ENCODE assay signal across 8 cellular contexts in the genomic region with DNA sequence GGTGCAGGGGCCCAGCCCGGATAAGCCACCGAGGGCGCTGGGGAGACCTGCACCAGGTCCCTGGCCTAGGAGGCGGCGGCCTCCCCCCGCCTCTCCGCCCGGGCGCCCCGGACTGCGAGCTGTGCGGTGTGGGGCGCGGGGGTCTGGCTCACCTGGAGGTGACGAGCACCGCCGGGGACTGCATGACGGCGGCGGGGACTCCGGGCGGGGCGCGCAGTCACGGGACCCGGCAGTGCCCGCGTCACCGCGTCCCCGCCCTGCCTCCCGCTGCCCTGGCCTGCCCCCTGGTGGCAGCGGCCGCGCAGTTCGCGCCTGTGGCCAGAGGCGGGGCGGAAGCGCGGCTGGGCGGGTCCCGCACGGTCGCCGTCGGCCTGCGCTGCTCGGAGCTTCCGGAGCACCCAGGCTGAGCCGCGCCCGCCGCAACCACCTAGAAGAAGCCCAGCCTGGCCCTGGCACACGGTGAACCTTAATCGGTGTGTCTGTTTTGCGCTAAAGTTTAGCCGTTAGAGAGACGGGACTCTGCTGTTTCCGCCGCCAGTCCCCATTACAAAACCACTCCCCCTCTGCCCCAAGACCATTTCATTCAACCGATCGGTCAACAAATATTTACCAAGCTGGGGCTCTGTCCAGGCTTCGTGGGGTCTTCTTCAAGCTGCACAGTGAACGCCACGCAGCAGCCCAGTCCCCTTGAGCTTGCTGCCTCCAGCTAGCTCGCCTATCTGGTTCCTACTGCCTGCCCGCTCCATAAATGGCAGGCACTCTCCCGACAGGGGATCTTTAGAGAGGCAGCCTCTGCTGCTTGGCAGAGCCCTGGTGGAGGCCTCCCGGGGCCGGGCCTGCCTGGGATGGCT. TPM values are rescaled to one million over a fixed set of nuclear protein-coding genes. Genes with fewer than 3 reads are reported as not detected.
DNase-seq lines count a peak whose midpoint lies in the region; ATAC-seq, FAIRE-seq and TF ChIP-seq lines count a peak whose summit lies in the region.

TSS of gene HS1BP3 (minus strand) at position 219 of the 851 bp plus-strand sequence. CDS start at position 184, 35 bp downstream.

- H3K36me3 ChIP-seq in NT2/D1 (ENCODE audit: insufficient read depth, insufficient read length, low read length) (no peaks in the 10 kb centered on the region), endothelial cell of umbilical vein (ENCODE audit: control insufficient read depth in 2 of 2, extremely low read depth in 1 of 2, insufficient read depth in 2 of 2, low read length in 2 of 2) (no peaks in the 10 kb centered on the region)

- peak; percentile 87 for TF ChIP-seq POLR2A in endothelial cell of umbilical vein (IDR thresholded peaks at IDR 0.05; ENCODE audit: low read depth, low read length)

- no peaks in the 10 kb centered on the region for H3K9me1 ChIP-seq in endothelial cell of umbilical vein (replicated peaks; ENCODE audit: control insufficient read depth, extremely low read depth, insufficient read depth, low read length)

- H3K4me1 ChIP-seq in NT2/D1 (ENCODE audit: insufficient read depth, insufficient read length) (peaks cover 6% of the 10 kb centered on the region), endothelial cell of umbilical vein (ENCODE audit: control insufficient read depth, extremely low read depth, insufficient read depth, low read length) (peaks cover 10% of the 10 kb centered on the region), mononuclear cell (ENCODE audit: insufficient read depth, low read length) (peaks cover 45% of the 10 kb centered on the region)

- peak; percentile 96 for ATAC-seq in GM19452 (IDR thresholded peaks at IDR 0.05; ENCODE audit: unreplicated experiment)
- peak; percentile 68 for ATAC-seq in HG03575 (IDR thresholded peaks at IDR 0.05; ENCODE audit: extremely low read depth, insufficient number of reproducible peaks, low FRiP score, unreplicated experiment)

- H3K79me2 ChIP-seq in endothelial cell of umbilical vein (ENCODE audit: control insufficient read depth, insufficient read depth, low read length), result no peaks in the 10 kb centered on the region

- DNase-seq in COLO829 (ENCODE audit: low spot score) (peak; percentile 79), NT2/D1 (ENCODE audit: low read depth, low spot score) (peak; percentile 77), endothelial cell of umbilical vein (ENCODE audit: low read depth, low spot score) (peak; percentile 77)
- peak; percentile 88 for DNase-seq in activated CD8-positive, alpha-beta memory T cell treated with anti-CD3 and anti-CD28 coated beads, Interleukin-2, amount 50 U/mL, for 4 hours
- peak; percentile 82 for DNase-seq in stimulated activated CD8-positive, alpha-beta memory T cell treated with anti-CD3 and anti-CD28 coated beads, Interleukin-4, amount 100 ng/mL, for 24 hours (ENCODE audit: low read depth)

- CTCF ChIA-PET in endothelial cell of umbilical vein (lab: Charles Lee), result interaction anchor here (0.8 to 3.5 kb wide), 27 partner anchors 9 to 360 kb away, joined by 3 to 22 read pairs (median 4); partner anchors contain the start of genes GDF7 and RHOB

- peak within 1 kb of the TSS; percentile 75 for H3K4me2 ChIP-seq in endothelial cell of umbilical vein (ENCODE audit: insufficient read depth, low read length)

- peak; percentile 85 for FAIRE-seq in endothelial cell of umbilical vein (lab: Jason Lieb, UNC)

- BruUV-seq in endothelial cell of umbilical vein (replicated peaks; lab: Mats Ljungman, UMichigan), result TSS peak; percentile 67

- dilution Hi-C loops in endothelial cell of umbilical vein (cut with MboI; ENCODE audit: extremely low pct_ligation_motif_present, low sequenced_read_pairs), result no loop called here

- peak within 1 kb of the TSS; percentile 96 for H2AFZ ChIP-seq in endothelial cell of umbilical vein (ENCODE audit: low read depth, low read length)

- intact Hi-C loops in endothelial cell of umbilical vein (cut with micrococcal nuclease), result loop anchor here (1.0 kb wide), 1 partner anchor 208 kb away; no protein-coding TSS in a partner anchor

- peak within 1 kb of the TSS; percentile 88 for H3K9ac ChIP-seq in NT2/D1 (ENCODE audit: insufficient read length, low read depth)
- peak within 1 kb of the TSS; percentile 80 for H3K9ac ChIP-seq in endothelial cell of umbilical vein (replicated peaks; ENCODE audit: extremely low read depth, insufficient read depth, low read length)

- peak within 1 kb of the TSS; percentile 64 for H3K27ac ChIP-seq in endothelial cell of umbilical vein (ENCODE audit: insufficient read depth, low read depth, low read length)

- H4K20me1 ChIP-seq in endothelial cell of umbilical vein (replicated peaks; ENCODE audit: control insufficient read depth, extremely low read depth, insufficient read depth, low read length), result no peaks in the 10 kb centered on the region

- peak; percentile 73 to 96 for TF ChIP-seq CTCF in endothelial cell of umbilical vein (IDR thresholded peaks at IDR 0.05; ENCODE audit: extremely low read depth in 1 of 2, insufficient read depth in 1 of 2, low read depth in 1 of 2, low read length in 2 of 2)

- POLR2A ChIA-PET in endothelial cell of umbilical vein (lab: Charles Lee), result interaction anchor here (1.1 to 3.3 kb wide), 2 partner anchors 172 to 204 kb away, joined by 3 to 12 read pairs; partner anchors contain the start of genes LDAH and RHOB

- H3K4me3 ChIP-seq in NT2/D1 (ENCODE audit: insufficient read length, low read depth) (peak within 1 kb of the TSS; percentile 58), endothelial cell of umbilical vein (replicated peaks in 1 of 3; ENCODE audit: insufficient read depth in 1 of 3, low read depth in 1 of 3, low read length in 3 of 3) (peak within 1 kb of the TSS; percentile 50 to 95 (median 75)), mononuclear cell (ENCODE audit: low read length) (peak within 1 kb of the TSS; percentile 82)

- H3K27me3 ChIP-seq in NT2/D1 (ENCODE audit: insufficient read depth, insufficient read length), result peaks cover 12% of the 10 kb centered on the region
- peaks cover 9 to 10% of the 10 kb centered on the region in 2 experiments for H3K27me3 ChIP-seq in endothelial cell of umbilical vein (ENCODE audit: control insufficient read depth in 2 of 2, insufficient read depth in 2 of 2, low read length in 2 of 2)
- no peaks in the 10 kb centered on the region for H3K27me3 ChIP-seq in mononuclear cell (ENCODE audit: insufficient read depth, low read length)

- H3K9me3 ChIP-seq in NT2/D1 (ENCODE audit: insufficient read depth, low read length) (no peaks in the 10 kb centered on the region), endothelial cell of umbilical vein (replicated peaks; ENCODE audit: control insufficient read depth, insufficient read depth, low read length) (no peaks in the 10 kb centered on the region), mononuclear cell (ENCODE audit: low read depth, low read length) (no peaks in the 10 kb centered on the region)

TF ChIP-seq in endothelial cell of umbilical vein, 7 proteins besides CTCF, POLR2A, EP300 and RAD21:
- no peak for TF ChIP-seq MYC (IDR thresholded peaks at IDR 0.05; ENCODE audit: low read depth, low read length)
- TF ChIP-seq POLR2AphosphoS5 (IDR thresholded peaks at IDR 0.05; ENCODE audit: insufficient read depth, low read depth, low read length), result peak; percentile 94
- no peak for TF ChIP-seq FOS (IDR thresholded peaks at IDR 0.05; ENCODE audit: borderline replicate concordance, insufficient read depth, low read length)

RNA-seq across cellular contexts. Expression of gene HS1BP3, which starts in this region (rescaled TPM):
- total RNA-seq in endothelial cell of umbilical vein, result 27.8 and 33.1 TPM in 2 replicates
- polyA plus RNA-seq in endothelial cell of umbilical vein, result 27.4 and 36.3 TPM in 2 replicates
- polyA plus RNA-seq in endothelial cell of umbilical vein (2011; cell fraction: cytosol; rRNA removed), result 17.0 and 22.6 TPM in 2 replicates
- polyA plus RNA-seq in endothelial cell of umbilical vein (2011; cell fraction: nucleus; rRNA removed), result 42.4 and 48.5 TPM in 2 replicates
- polyA plus RNA-seq in endothelial cell of umbilical vein (2012), result 19.9 and 37.4 TPM in 2 replicates
- 22.4 and 24.7 TPM in 2 replicates for polyA minus RNA-seq in endothelial cell of umbilical vein
- polyA minus RNA-seq in endothelial cell of umbilical vein (2011; cell fraction: cytosol; rRNA and poly(A)+ RNA removed), result 7.2 TPM
- polyA minus RNA-seq in endothelial cell of umbilical vein (2011; cell fraction: nucleus; rRNA and poly(A)+ RNA removed), result 26.3 and 35.3 TPM in 2 replicates
- 10.2 TPM for total RNA-seq in mononuclear cell

Comparison
In these comparisons a context has a peak if more than half of its experiments do, and no peak if none do; other contexts are left out.
1. Peak in every context shown above with its lines: DNase-seq, ATAC-seq, H3K4me3 ChIP-seq and H3K27ac ChIP-seq.